Comparison of ENCODE assay signal across 8 cellular contexts in the genomic region with DNA sequence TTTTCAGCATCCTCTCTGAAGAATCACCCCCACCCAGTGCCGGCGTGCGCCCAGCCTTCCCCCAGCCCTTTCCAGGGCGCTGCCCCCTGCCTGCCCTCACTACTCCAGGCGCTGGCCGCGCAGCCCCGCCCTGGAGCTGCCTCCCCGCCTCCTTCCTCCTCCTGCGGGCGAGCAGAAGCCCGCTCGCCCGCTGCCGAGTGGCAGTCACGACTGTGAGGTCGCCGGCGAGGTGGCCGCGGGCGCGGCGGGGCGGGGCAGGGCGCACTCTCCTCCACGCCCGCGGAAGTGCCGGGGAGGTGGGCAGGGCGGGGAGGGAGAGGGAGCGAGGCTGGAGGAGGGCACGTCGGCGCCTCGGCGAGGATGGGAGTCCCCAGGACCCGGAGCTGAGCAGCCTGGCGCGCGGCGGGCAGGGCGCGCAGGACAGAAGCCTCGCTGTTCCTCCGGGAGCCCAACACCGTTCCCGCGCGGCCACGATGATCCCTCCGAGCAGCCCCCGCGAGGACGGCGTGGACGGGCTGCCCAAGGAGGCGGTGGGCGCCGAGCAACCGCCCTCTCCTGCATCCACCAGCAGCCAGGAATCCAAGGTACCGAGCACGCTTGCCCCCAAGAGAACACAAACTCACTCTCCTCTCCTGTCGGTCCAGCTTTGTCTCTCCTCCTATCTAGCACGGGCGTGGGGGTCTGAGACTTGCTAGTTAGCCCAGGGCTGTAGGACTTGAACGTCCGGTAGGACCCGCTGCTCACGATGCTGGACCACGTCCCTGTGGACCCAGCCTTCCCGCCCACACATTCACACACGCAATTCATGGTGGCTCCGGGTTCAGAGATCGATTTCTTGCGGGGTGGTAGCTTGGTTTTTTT. TPM values are rescaled to one million over a fixed set of nuclear protein-coding genes. Genes with fewer than 3 reads are reported as not detected.
DNase-seq lines count a peak whose midpoint lies in the region; ATAC-seq and TF ChIP-seq lines count a peak whose summit lies in the region.

A gene with protein sequence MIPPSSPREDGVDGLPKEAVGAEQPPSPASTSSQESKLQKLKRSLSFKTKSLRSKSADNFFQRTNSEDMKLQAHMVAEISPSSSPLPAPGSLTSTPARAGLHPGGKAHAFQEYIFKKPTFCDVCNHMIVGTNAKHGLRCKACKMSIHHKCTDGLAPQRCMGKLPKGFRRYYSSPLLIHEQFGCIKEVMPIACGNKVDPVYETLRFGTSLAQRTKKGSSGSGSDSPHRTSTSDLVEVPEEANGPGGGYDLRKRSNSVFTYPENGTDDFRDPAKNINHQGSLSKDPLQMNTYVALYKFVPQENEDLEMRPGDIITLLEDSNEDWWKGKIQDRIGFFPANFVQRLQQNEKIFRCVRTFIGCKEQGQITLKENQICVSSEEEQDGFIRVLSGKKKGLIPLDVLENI (plus strand): TSS at position 334 of the 861 bp plus-strand sequence. CDS start 140 bp downstream, at position 474.

- H3K27me3 Mint-ChIP-seq in naive B cell: peaks cover 33 to 44% (median 35%) of the 10 kb centered on the region in 3 donors

- H3K9me3 Mint-ChIP-seq in naive B cell: no peaks in the 10 kb centered on the region

- H3K36me3 Mint-ChIP-seq in naive B cell: no peaks in the 10 kb centered on the region

- H3K4me3 ChIP-seq in SJSA1 (peak within 1 kb of the TSS; percentile 74), epithelial cell of esophagus (ENCODE audit: low read length) (peak within 1 kb of the TSS; percentile 36)

- H3K27me3 ChIP-seq in SJSA1 (replicated peaks): no peaks in the 10 kb centered on the region

- H3K4me1 ChIP-seq in SJSA1 (replicated peaks): peaks cover 8% of the 10 kb centered on the region; the same call in 1 of the 2 replicates

- peaks cover 4 to 8% (median 8%) of the 10 kb centered on the region in 3 donors for H3K4me1 Mint-ChIP-seq in naive B cell

- TF ChIP-seq CTCF in epithelial cell of esophagus (IDR thresholded peaks at IDR 0.05; ENCODE audit: insufficient read depth, low read depth, low read length, missing control alignments): no peak

- peak within 1 kb of the TSS in 7 of 8 donors; percentile 34 to 65 (median 45) for H3K4me3 Mint-ChIP-seq in naive B cell

- peak within 1 kb of the TSS; percentile 38 for H3K27ac ChIP-seq in SJSA1

- DNase-seq in AG08396 (ENCODE audit: low spot score) (peak; percentile 63), SJSA1 (ENCODE audit: low read depth in 1 of 2, low spot score in 2 of 2) (peak; percentile 56 to 69), epithelial cell of esophagus (ENCODE audit: low read depth) (peak; percentile 32), naive B cell (no peak)
- no peak for DNase-seq in activated CD4-positive, CD25-positive, alpha-beta regulatory T cell (lab: John Stamatoyannopoulos, UW)

- peak; percentile 53 for ATAC-seq in GM19324 (IDR thresholded peaks at IDR 0.05; ENCODE audit: low FRiP score, unreplicated experiment)
- ATAC-seq in naive B cell (ENCODE audit: low read depth in 2 of 2): no peak
- ATAC-seq in HG02623 (IDR thresholded peaks at IDR 0.05; ENCODE audit: unreplicated experiment): no peak
- ATAC-seq in GM19467 (IDR thresholded peaks at IDR 0.05; ENCODE audit: unreplicated experiment): no peak

- no peak within 1 kb of the TSS for H3K27ac Mint-ChIP-seq in naive B cell

- H3K36me3 ChIP-seq in SJSA1: peaks cover 17% of the 10 kb centered on the region

- peaks cover 3% of the 10 kb centered on the region; the same call in 1 of the 2 replicates for H3K9me3 ChIP-seq in SJSA1 (replicated peaks)

RNA-seq across cellular contexts. Expression of the gene that starts here (rescaled TPM):
- total RNA-seq in SJSA1 (2014; rRNA removed; shearing (Covaris generic)): 24.1 and 29.1 TPM in 2 replicates
- polyA plus RNA-seq in naive B cell (ENCODE audit: low read depth in 6 of 6): not detected

Comparison
In these comparisons a context has a peak if more than half of its experiments do, and no peak if none do; other contexts are left out.
1. DNase-seq: peak in AG08396 (single experiment), SJSA1 (2 of 2) and epithelial cell of esophagus (single experiment); none in naive B cell (single experiment) and activated CD4-positive, CD25-positive, alpha-beta regulatory T cell (0 of 4).